In the genomic region with DNA sequence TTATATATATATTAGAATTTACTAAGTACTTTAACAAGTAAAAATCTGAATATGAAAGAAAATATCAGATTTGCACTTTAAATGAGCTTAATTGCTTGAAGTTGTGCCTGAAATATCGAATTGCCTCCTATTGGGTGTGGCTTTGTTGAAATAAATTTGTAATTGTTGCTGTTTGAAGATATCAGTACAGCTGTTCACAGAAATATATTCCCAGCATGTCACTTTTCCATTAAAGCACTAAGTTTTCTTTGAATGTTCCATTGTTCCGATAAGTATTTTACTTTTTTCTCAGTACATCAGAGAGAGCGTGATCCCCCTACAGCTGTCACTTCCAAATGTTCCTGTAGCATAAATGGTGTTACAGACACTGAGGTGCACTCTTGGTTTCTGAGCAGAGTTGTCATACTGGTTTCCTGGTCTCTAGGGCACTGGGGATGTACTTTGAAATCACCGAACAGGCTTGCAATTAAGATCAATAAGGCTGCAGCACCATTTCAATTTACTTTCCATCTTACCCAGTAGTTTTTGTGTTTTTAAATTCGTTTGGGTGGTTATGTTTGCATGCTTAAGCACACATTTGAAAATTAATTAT, we compare ENCODE assay signal across 20 cellular contexts.
"Had no signal": no experiment of that assay in that cellular context is flagged by ENCODE, and none has a peak within 500 bp of the region (broad histone marks: within the 10 kb centered on the region; RNA-seq: fewer than 3 reads in every experiment).

No MANE protein-coding gene starts in this region.

- ATAC-seq: gastroesophageal sphincter, lower lobe of right lung, natural killer cell, right cardiac atrium had no signal

- H3K27ac ChIP-seq: epithelial cell of prostate, esophagus muscularis mucosa, gastroesophageal sphincter, left ventricle myocardium inferior, lower lobe of right lung, suprapubic skin, thyroid gland, upper lobe of left lung, uterus had no signal

- H3K27me3 Mint-ChIP-seq: memory B cell had no signal

- H3K9me3 ChIP-seq: esophagus muscularis mucosa, gastroesophageal sphincter, left ventricle myocardium inferior, lower lobe of right lung, suprapubic skin, thyroid gland, upper lobe of left lung, uterus had no signal

- H3K27ac Mint-ChIP-seq: memory B cell, natural killer cell had no signal

- H3K4me1 ChIP-seq: esophagus muscularis mucosa, gastroesophageal sphincter, left ventricle myocardium inferior, lower lobe of right lung, upper lobe of left lung, uterus had no signal

- H3K36me3 ChIP-seq: uterus had no signal

- FAIRE-seq: keratinocyte had no signal

- H3K4me3 Mint-ChIP-seq: immature natural killer cell, memory B cell, mesothelial cell of epicardium, natural killer cell, neural crest cell had no signal

- DNase-seq: effector memory CD4-positive, alpha-beta T cell; immature natural killer cell; left ventricle myocardium inferior; lower lobe of right lung; natural killer cell; right cardiac atrium; stimulated activated CD4-positive, alpha-beta T cell treated with anti-CD3 and anti-CD28 coated beads, Interleukin-2, amount 100 ng/mL, for 48 hours; stimulated activated naive CD4-positive, alpha-beta T cell treated with Interleukin-2 at 50 U/mL for 16 hours; thyroid gland; upper lobe of left lung; uterus had no signal

- H3K4me3 ChIP-seq: esophagus muscularis mucosa, gastroesophageal sphincter, left ventricle myocardium inferior, lower lobe of right lung, smooth muscle cell, suprapubic skin, thyroid gland, upper lobe of left lung, uterus had no signal

- H3K9me3 Mint-ChIP-seq: immature natural killer cell, memory B cell, mesothelial cell of epicardium, natural killer cell, neural crest cell had no signal

- H3K27me3 ChIP-seq: esophagus muscularis mucosa, gastroesophageal sphincter, suprapubic skin, thyroid gland, upper lobe of left lung, uterus had no signal
